12 cellular contexts compared by ENCODE assay signal in the genomic region with DNA sequence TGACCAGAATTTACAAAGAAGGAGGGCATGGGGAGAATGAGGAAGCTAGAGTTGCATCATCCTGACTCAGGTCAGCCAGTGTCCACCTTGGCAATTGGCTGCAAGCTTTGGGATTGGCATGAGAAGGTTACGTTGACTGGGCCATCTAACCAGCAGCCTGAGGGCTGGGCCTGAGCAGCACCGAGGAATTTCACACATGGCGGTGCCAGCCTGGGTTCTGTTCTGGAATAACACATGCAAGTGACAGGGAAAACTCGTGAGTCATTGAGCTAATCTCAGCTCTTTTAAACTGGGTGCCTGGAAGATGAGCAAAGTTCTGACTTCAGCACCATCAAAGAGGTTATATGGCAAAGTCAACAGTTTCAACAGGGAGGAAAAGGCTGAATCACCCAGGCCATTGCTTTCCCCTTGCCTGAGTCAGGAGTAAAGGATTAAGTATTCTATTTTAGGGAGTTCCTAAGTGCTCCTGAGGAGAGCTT.
DNase-seq lines count a peak whose midpoint lies in the region; ATAC-seq, FAIRE-seq and TF ChIP-seq lines count a peak whose summit lies in the region.
"Had no signal": no experiment of that assay in that cellular context is flagged by ENCODE, and none has a peak within 500 bp of the region (broad histone marks: within the 10 kb centered on the region; RNA-seq: fewer than 3 reads in every experiment).

No MANE protein-coding gene starts in this region.

- H3K27me3 ChIP-seq in heart right ventricle, result no peaks in the 10 kb centered on the region
- H3K27me3 ChIP-seq: Peyer's patch had no signal

- no peak overlapping the region for H3K9ac ChIP-seq in kidney (ENCODE audit: low read length in 2 of 2)

- peak; percentile 72 to 92 (median 91) for ATAC-seq in heart right ventricle
- ATAC-seq in GM18909 (IDR thresholded peaks at IDR 0.05; ENCODE audit: poor library complexity, unreplicated experiment), result no peak
- ATAC-seq: naive thymus-derived CD4-positive, alpha-beta T cell had no signal

- WGBS in heart right ventricle, 2 donors, result 55 to 62% methylated on average over 4 of the region's 4 CpGs

- H3K4me3 ChIP-seq in heart right ventricle, result no peak overlapping the region
- H3K4me3 ChIP-seq in kidney (ENCODE audit: low read length in 2 of 2), result no peak overlapping the region
- H3K4me3 ChIP-seq: Peyer's patch, thoracic aorta had no signal

- DNase-seq in HPDE6-E6E7 (ENCODE audit: extremely low spot score), result peak; percentile 76
- peak; percentile 90 for DNase-seq in amniotic epithelial cell (ENCODE audit: low read depth)
- peak; percentile 19 to 49 for DNase-seq in heart right ventricle
- DNase-seq in stromal cell of bone marrow (ENCODE audit: low read depth), result peak; percentile 92
- DNase-seq in kidney, result no peak
- DNase-seq in activated gamma-delta T cell (lab: John Stamatoyannopoulos, UW), result no peak
- DNase-seq: naive thymus-derived CD4-positive, alpha-beta T cell; NCI-H1105; stimulated activated CD4-positive, alpha-beta T cell treated with anti-CD3 and anti-CD28 coated beads, Interleukin-4, amount 100 ng/mL, for 1 hour had no signal

- H3K4me1 ChIP-seq in heart right ventricle (peaks cover 0 to 22% (median 13%) of the 10 kb centered on the region in 9 donors), kidney (ENCODE audit: control insufficient read depth in 1 of 2, insufficient read depth in 1 of 2, low read depth in 1 of 2, low read length in 2 of 2) (no peaks in the 10 kb centered on the region)
- H3K4me1 ChIP-seq: Peyer's patch had no signal

- H3K9me3 ChIP-seq in heart right ventricle (peaks cover 0 to 2% (median 0%) of the 10 kb centered on the region in 11 donors), kidney (ENCODE audit: control insufficient read depth in 1 of 2, low read length in 2 of 2) (no peaks in the 10 kb centered on the region)
- H3K9me3 ChIP-seq: Peyer's patch, thoracic aorta had no signal

- H3K36me3 ChIP-seq in heart right ventricle (no peaks in the 10 kb centered on the region), kidney (ENCODE audit: control insufficient read depth in 1 of 2, insufficient read depth in 2 of 2, low read length in 2 of 2) (no peaks in the 10 kb centered on the region)
- H3K36me3 ChIP-seq: Peyer's patch, thoracic aorta had no signal

- H3K27ac ChIP-seq in heart right ventricle (peak overlapping the region in 5 of 10 donors; percentile 2 to 54 (median 36)), kidney (ENCODE audit: low read depth in 2 of 2, low read length in 2 of 2) (no peak overlapping the region)
- H3K27ac ChIP-seq: Peyer's patch, thoracic aorta had no signal

- intact Hi-C loops in heart right ventricle (cut with DNase I) (no loop called here), kidney (cut with DNase I) (no loop called here)

- no peak for TF ChIP-seq CTCF in heart right ventricle (IDR thresholded peaks at IDR 0.05)
- no peak for TF ChIP-seq CTCF in kidney (IDR thresholded peaks at IDR 0.05; ENCODE audit: borderline replicate concordance, extremely low read depth, insufficient read depth)

- FAIRE-seq in kidney (lab: Jason Lieb, UNC), result no peak

Comparison
In these comparisons a context has a peak if more than half of its experiments do, and no peak if none do; other contexts are left out.
1. DNase-seq: peak in HPDE6-E6E7 (single experiment), amniotic epithelial cell (single experiment), heart right ventricle (2 of 2) and stromal cell of bone marrow (single experiment); none in kidney (single experiment) and activated gamma-delta T cell (single experiment).